In genomic region chr1:45545553-45546310, GRCh38 we compare ENCODE assay signal across 16 cellular contexts. TPM values are rescaled to one million over a fixed set of nuclear protein-coding genes. Genes with fewer than 3 reads are reported as not detected.
A peak's percentile ranks its signal among the peaks of the same experiment; 100 is the strongest.
DNase-seq lines count a peak whose midpoint lies in the region; ATAC-seq, FAIRE-seq and TF ChIP-seq lines count a peak whose summit lies in the region.
"Had no signal": no experiment of that assay in that cellular context is flagged by ENCODE, and none has a peak within 500 bp of the region (broad histone marks: within the 10 kb centered on the region; RNA-seq: fewer than 3 reads in every experiment).

No MANE protein-coding gene starts in this region.

- peak overlapping the region; percentile 15 for H3K27ac Mint-ChIP-seq in T-helper 2 cell treated with Interferon-gamma antibody and Interleukin-4, amounts not matched to agents 5 μg/mL and 100 μg/mL, for 36 hours
- H3K27ac Mint-ChIP-seq in immature natural killer cell: peak overlapping the region in 4 of 6 donors; percentile 42 to 77 (median 67)
- peak overlapping the region; percentile 91 for H3K27ac Mint-ChIP-seq in stimulated activated naive B cell treated with anti-CD40 and anti-IgM and Interleukin-4, amounts not matched to agents 10 μg/mL and 1 μg/mL and 100 μg/mL, for 72 hours

- no peak for FAIRE-seq in H54 (lab: Jason Lieb, UNC)

- no peak for TF ChIP-seq POLR2A in H54 (IDR thresholded peaks at IDR 0.05; ENCODE audit: low read depth, low read length)

- H3K4me1 Mint-ChIP-seq in T-helper 2 cell treated with Interferon-gamma antibody and Interleukin-4, amounts not matched to agents 5 μg/mL and 100 μg/mL, for 36 hours (ENCODE audit: low read depth): peaks cover 27% of the 10 kb centered on the region
- H3K4me1 Mint-ChIP-seq in immature natural killer cell: peaks cover 23 to 29% of the 10 kb centered on the region in 2 donors
- peaks cover 47 to 59% of the 10 kb centered on the region in 2 donors for H3K4me1 Mint-ChIP-seq in stimulated activated naive B cell treated with anti-CD40 and anti-IgM and Interleukin-4, amounts not matched to agents 10 μg/mL and 1 μg/mL and 100 μg/mL, for 72 hours

- H3K36me3 Mint-ChIP-seq in T-helper 2 cell treated with Interferon-gamma antibody and Interleukin-4, amounts not matched to agents 5 μg/mL and 100 μg/mL, for 36 hours (ENCODE audit: low read depth): no peaks in the 10 kb centered on the region
- H3K36me3 Mint-ChIP-seq in immature natural killer cell: no peaks in the 10 kb centered on the region
- H3K36me3 Mint-ChIP-seq in stimulated activated naive B cell treated with anti-CD40 and anti-IgM and Interleukin-4, amounts not matched to agents 10 μg/mL and 1 μg/mL and 100 μg/mL, for 72 hours: peaks cover 0 to 1% of the 10 kb centered on the region in 2 donors

- no peaks in the 10 kb centered on the region for H3K9me3 Mint-ChIP-seq in T-helper 2 cell treated with Interferon-gamma antibody and Interleukin-4, amounts not matched to agents 5 μg/mL and 100 μg/mL, for 36 hours
- no peaks in the 10 kb centered on the region for H3K9me3 Mint-ChIP-seq in immature natural killer cell
- H3K9me3 Mint-ChIP-seq in stimulated activated naive B cell treated with anti-CD40 and anti-IgM and Interleukin-4, amounts not matched to agents 10 μg/mL and 1 μg/mL and 100 μg/mL, for 72 hours: peaks cover 0 to 3% of the 10 kb centered on the region in 2 donors
- H3K9me3 Mint-ChIP-seq: neural crest cell had no signal

- peak in 1 of 2 donors; percentile 20 for ATAC-seq in stimulated activated naive B cell treated with anti-CD40 and anti-IgM and Interleukin-4, amounts not matched to agents 10 μg/mL and 1 μg/mL and 100 μg/mL, for 72 hours (replicated peaks)
- ATAC-seq: heart right ventricle had no signal

- DNase-seq in T-helper 2 cell treated with Interferon-gamma antibody and Interleukin-4, amounts not matched to agents 5 μg/mL and 100 μg/mL, for 36 hours (ENCODE audit: low spot score): no peak
- DNase-seq in T-helper 2 cell (no peak), LHCN-M2 (ENCODE audit: low read depth) (peak; percentile 28), immature natural killer cell (no peak), germinal center (ENCODE audit: low spot score) (no peak), NCI-H748 (lab: John Stamatoyannopoulos, UW; ENCODE audit: unreplicated experiment) (no peak), H54 (ENCODE audit: insufficient read length, low spot score) (no peak)
- peak; percentile 21 for DNase-seq in stimulated activated naive B cell treated with anti-CD40 and anti-IgM and Interleukin-4, amounts not matched to agents 10 μg/mL and 1 μg/mL and 100 μg/mL, for 72 hours
- DNase-seq: ACHN, DMS153, heart right ventricle, left colon, NCI-H1105 treated with DMSO at 0.1 percent for 48 hours, NCI-H226, SW 1271 had no signal

- H3K27me3 Mint-ChIP-seq in T-helper 2 cell treated with Interferon-gamma antibody and Interleukin-4, amounts not matched to agents 5 μg/mL and 100 μg/mL, for 36 hours (ENCODE audit: low read depth): peaks cover 2% of the 10 kb centered on the region
- H3K27me3 Mint-ChIP-seq in immature natural killer cell (ENCODE audit: low read depth in 3 of 3): peaks cover 4 to 17% (median 8%) of the 10 kb centered on the region in 3 donors
- H3K27me3 Mint-ChIP-seq in stimulated activated naive B cell treated with anti-CD40 and anti-IgM and Interleukin-4, amounts not matched to agents 10 μg/mL and 1 μg/mL and 100 μg/mL, for 72 hours: no peaks in the 10 kb centered on the region

- H3K4me3 Mint-ChIP-seq in T-helper 2 cell treated with Interferon-gamma antibody and Interleukin-4, amounts not matched to agents 5 μg/mL and 100 μg/mL, for 36 hours: no peak overlapping the region
- H3K4me3 Mint-ChIP-seq in immature natural killer cell: no peak overlapping the region
- peak overlapping the region; percentile 48 to 76 for H3K4me3 Mint-ChIP-seq in stimulated activated naive B cell treated with anti-CD40 and anti-IgM and Interleukin-4, amounts not matched to agents 10 μg/mL and 1 μg/mL and 100 μg/mL, for 72 hours

RNA-seq across cellular contexts. Expression of gene AKR1A1, which starts 4.9 kb away (rescaled TPM):
- total RNA-seq in LHCN-M2 (2014; rRNA removed): 64.3 and 67.5 TPM in 2 replicates
- 141 TPM for polyA plus RNA-seq in LHCN-M2 (2012)
- 100 to 1,000 TPM in 1 of 3 donors, 10 to 100 TPM in 2; 89.1 to 133 (median 94.6) TPM for polyA plus RNA-seq in immature natural killer cell

RNA-seq across cellular contexts. Expression of gene PRDX1, which starts 24.0 kb away (rescaled TPM):
- 507 and 546 TPM in 2 replicates for total RNA-seq in LHCN-M2 (2014; rRNA removed)
- 1,051 TPM for polyA plus RNA-seq in LHCN-M2 (2012)
- 100 to 1,000 TPM in 2 of 3 donors, 10 to 100 TPM in 1; 84.0 to 112 (median 112) TPM for polyA plus RNA-seq in immature natural killer cell

RNA-seq across cellular contexts. Expression of gene NASP, which starts 38.1 kb away (rescaled TPM):
- 112 and 123 TPM in 2 replicates for total RNA-seq in LHCN-M2 (2014; rRNA removed)
- polyA plus RNA-seq in LHCN-M2 (2012): 73.9 TPM
- 10 to 100 TPM; 33.7 to 78.0 (median 67.9) TPM for polyA plus RNA-seq in immature natural killer cell

RNA-seq across cellular contexts. Expression of gene MMACHC, which starts 45.6 kb away (rescaled TPM):
- 7.2 and 8.4 TPM in 2 replicates for total RNA-seq in LHCN-M2 (2014; rRNA removed)
- 8.3 TPM for polyA plus RNA-seq in LHCN-M2 (2012)
- 1 to 10 TPM in 1 of 3 donors, under 1 TPM in 1, not detected in 1; 0.41 to 2.0 TPM for polyA plus RNA-seq in immature natural killer cell

RNA-seq across cellular contexts. Expression of gene CCDC163, which starts 45.9 kb away (rescaled TPM):
- total RNA-seq in LHCN-M2 (2014; rRNA removed): 1.1 and 1.6 TPM in 2 replicates
- polyA plus RNA-seq in LHCN-M2 (2012): 0.77 TPM
- 1 to 10 TPM; 3.6 to 5.3 (median 4.1) TPM for polyA plus RNA-seq in immature natural killer cell

Comparison
In these comparisons a context has a peak if more than half of its experiments do, and no peak if none do; other contexts are left out.
1. DNase-seq: peak in LHCN-M2 (single experiment) and stimulated activated naive B cell treated with anti-CD40 and anti-IgM and Interleukin-4, amounts not matched to agents 10 μg/mL and 1 μg/mL and 100 μg/mL, for 72 hours (single experiment); none in T-helper 2 cell treated with Interferon-gamma antibody and Interleukin-4, amounts not matched to agents 5 μg/mL and 100 μg/mL, for 36 hours (single experiment), T-helper 2 cell (0 of 5), immature natural killer cell (0 of 3), germinal center (single experiment), NCI-H748 (single experiment) and H54 (single experiment).
2. H3K27ac Mint-ChIP-seq: peak in every context shown above with its lines; median percentile 91 in stimulated activated naive B cell treated with anti-CD40 and anti-IgM and Interleukin-4, amounts not matched to agents 10 μg/mL and 1 μg/mL and 100 μg/mL, for 72 hours; 67 in immature natural killer cell; 15 in T-helper 2 cell treated with Interferon-gamma antibody and Interleukin-4, amounts not matched to agents 5 μg/mL and 100 μg/mL, for 36 hours.
3. H3K4me3 Mint-ChIP-seq: peak in stimulated activated naive B cell treated with anti-CD40 and anti-IgM and Interleukin-4, amounts not matched to agents 10 μg/mL and 1 μg/mL and 100 μg/mL, for 72 hours (2 of 2); none in T-helper 2 cell treated with Interferon-gamma antibody and Interleukin-4, amounts not matched to agents 5 μg/mL and 100 μg/mL, for 36 hours (single experiment) and immature natural killer cell (0 of 5).